Comparison of ENCODE assay signal across 17 cellular contexts in genomic region chr20:63361507-63362425, GRCh38. TPM values are rescaled to one million over a fixed set of nuclear protein-coding genes. Genes with fewer than 3 reads are reported as not detected.
DNase-seq lines count a peak whose midpoint lies in the region; ATAC-seq and TF ChIP-seq lines count a peak whose summit lies in the region.
"Had no signal": no experiment of that assay in that cellular context is flagged by ENCODE, and none has a peak within 500 bp of the region (broad histone marks: within the 10 kb centered on the region; RNA-seq: fewer than 3 reads in every experiment).

No MANE protein-coding gene starts in this region.

- ATAC-seq in activated CD8-positive, alpha-beta T cell treated with anti-CD3 and anti-CD28 coated beads for 36 hours: peak; percentile 60
- ATAC-seq in GM21367 (IDR thresholded peaks at IDR 0.05; ENCODE audit: unreplicated experiment): no peak
- no peak for ATAC-seq in HG03378 (IDR thresholded peaks at IDR 0.05; ENCODE audit: unreplicated experiment)
- ATAC-seq: K562 had no signal

- no peaks in the 10 kb centered on the region for H3K9me3 Mint-ChIP-seq in activated CD8-positive, alpha-beta T cell treated with anti-CD3 and anti-CD28 coated beads for 36 hours
- no peaks in the 10 kb centered on the region for H3K9me3 Mint-ChIP-seq in neural progenitor cell
- H3K9me3 Mint-ChIP-seq: activated naive CD4-positive, alpha-beta T cell treated with anti-CD3 and anti-CD28 coated beads, Interleukin-2, amount 10 ng/mL, durations not matched to agents 7 days and 5 days; CD8-positive, alpha-beta memory T cell had no signal

- H3K27ac ChIP-seq in neural progenitor cell: no peak overlapping the region
- H3K27ac ChIP-seq: SJSA1 had no signal

- H3K4me2 ChIP-seq in neural progenitor cell: peak overlapping the region; percentile 49

- H3K9me3 ChIP-seq in neural progenitor cell (ENCODE audit: low read depth): no peaks in the 10 kb centered on the region
- H3K9me3 ChIP-seq: A549, SJSA1 had no signal

- H3K4me3 ChIP-seq in neural progenitor cell: peak overlapping the region; percentile 11
- H3K4me3 ChIP-seq: K562, SJSA1 had no signal

- no peaks in the 10 kb centered on the region for H3K4me1 Mint-ChIP-seq in activated CD8-positive, alpha-beta T cell treated with anti-CD3 and anti-CD28 coated beads for 36 hours (ENCODE audit: low read depth)
- H3K4me1 Mint-ChIP-seq in neural progenitor cell: peaks cover 30% of the 10 kb centered on the region
- H3K4me1 Mint-ChIP-seq: activated naive CD4-positive, alpha-beta T cell treated with anti-CD3 and anti-CD28 coated beads, Interleukin-2, amount 10 ng/mL, durations not matched to agents 7 days and 5 days had no signal

- H3K27me3 Mint-ChIP-seq in activated CD8-positive, alpha-beta T cell treated with anti-CD3 and anti-CD28 coated beads for 36 hours: peaks cover 19% of the 10 kb centered on the region
- peaks cover 21% of the 10 kb centered on the region for H3K27me3 Mint-ChIP-seq in neural progenitor cell (ENCODE audit: insufficient read depth, low read depth)

- no peaks in the 10 kb centered on the region for H3K36me3 ChIP-seq in neural progenitor cell
- H3K36me3 ChIP-seq: SJSA1 had no signal

- peak; percentile 57 for DNase-seq in NCI-H146 (lab: John Stamatoyannopoulos, UW)
- no peak for DNase-seq in NCI-H146 treated with DMSO at 0.1 percent for 48 hours (lab: John Stamatoyannopoulos, UW; ENCODE audit: unreplicated experiment)
- peak; percentile 55 for DNase-seq in NAMALWA (ENCODE audit: low spot score)
- peak; percentile 30 for DNase-seq in activated CD8-positive, alpha-beta T cell treated with anti-CD3 and anti-CD28 coated beads for 36 hours
- DNase-seq in neural progenitor cell (ENCODE audit: low spot score): peak; percentile 60
- no peak for DNase-seq in NCI-H1694 treated with DMSO at 0.1 percent for 48 hours (lab: John Stamatoyannopoulos, UW)
- DNase-seq: activated naive CD4-positive, alpha-beta T cell treated with anti-CD3 and anti-CD28 coated beads, Interleukin-2, amount 10 ng/mL, durations not matched to agents 7 days and 5 days; CD8-positive, alpha-beta memory T cell; effector memory CD4-positive, alpha-beta T cell; NCI-H1694; stimulated activated CD4-positive, alpha-beta T cell treated with anti-CD3 and anti-CD28 coated beads, Interleukin-4, amount 100 ng/mL, for 4 hours had no signal

- no peak overlapping the region for H3K4me3 Mint-ChIP-seq in activated CD8-positive, alpha-beta T cell treated with anti-CD3 and anti-CD28 coated beads for 36 hours
- peak overlapping the region; percentile 55 for H3K4me3 Mint-ChIP-seq in neural progenitor cell
- H3K4me3 Mint-ChIP-seq: activated naive CD4-positive, alpha-beta T cell treated with anti-CD3 and anti-CD28 coated beads, Interleukin-2, amount 10 ng/mL, durations not matched to agents 7 days and 5 days; CD8-positive, alpha-beta memory T cell had no signal

- H3K27me3 ChIP-seq in neural progenitor cell: peaks cover 50% of the 10 kb centered on the region

- H3K27ac Mint-ChIP-seq in activated CD8-positive, alpha-beta T cell treated with anti-CD3 and anti-CD28 coated beads for 36 hours: no peak overlapping the region
- H3K27ac Mint-ChIP-seq in neural progenitor cell: no peak overlapping the region
- H3K27ac Mint-ChIP-seq: activated naive CD4-positive, alpha-beta T cell treated with anti-CD3 and anti-CD28 coated beads, Interleukin-2, amount 10 ng/mL, durations not matched to agents 7 days and 5 days had no signal

- peaks cover 21% of the 10 kb centered on the region for H3F3A ChIP-seq in neural progenitor cell (ENCODE audit: low read depth)

- CTCF ChIA-PET in activated CD8-positive, alpha-beta T cell treated with anti-CD3 and anti-CD28 coated beads for 36 hours (lab: Charles Lee): no interaction called here

- no peak for TF ChIP-seq CTCF in activated CD8-positive, alpha-beta T cell treated with anti-CD3 and anti-CD28 coated beads for 36 hours (IDR thresholded peaks at IDR 0.05)
- no peak for TF ChIP-seq CTCF in neural progenitor cell (IDR thresholded peaks at IDR 0.05)

- no peaks in the 10 kb centered on the region for H3K79me2 ChIP-seq in neural progenitor cell (ENCODE audit: low read depth)

- H3K9ac ChIP-seq in neural progenitor cell: no peak overlapping the region

- H3K36me3 Mint-ChIP-seq in activated CD8-positive, alpha-beta T cell treated with anti-CD3 and anti-CD28 coated beads for 36 hours (ENCODE audit: low read depth): no peaks in the 10 kb centered on the region
- peaks cover 2% of the 10 kb centered on the region for H3K36me3 Mint-ChIP-seq in neural progenitor cell
- H3K36me3 Mint-ChIP-seq: CD8-positive, alpha-beta memory T cell had no signal

- peaks cover 36% of the 10 kb centered on the region for H3K4me1 ChIP-seq in neural progenitor cell
- H3K4me1 ChIP-seq: SJSA1 had no signal

- H4K20me1 ChIP-seq in neural progenitor cell (ENCODE audit: low read depth): peaks cover 18% of the 10 kb centered on the region

- H2AFZ ChIP-seq in neural progenitor cell (replicated peaks): peak overlapping the region; percentile 71

- intact Hi-C loops in activated CD8-positive, alpha-beta T cell treated with anti-CD3 and anti-CD28 coated beads for 36 hours (cut with micrococcal nuclease): no loop called here

- POLR2A ChIA-PET in activated CD8-positive, alpha-beta T cell treated with anti-CD3 and anti-CD28 coated beads for 36 hours (lab: Charles Lee): no interaction called here

RNA-seq across cellular contexts. Expression of gene CHRNA4, which starts 0.6 kb away (rescaled TPM):
- total RNA-seq in activated CD8-positive, alpha-beta T cell treated with anti-CD3 and anti-CD28 coated beads for 36 hours: not detected
- total RNA-seq in neural progenitor cell (ENCODE audit: low replicate concordance): 0.68 TPM in 1 of 2 replicates, not detected in the other
- total RNA-seq: CD8-positive, alpha-beta memory T cell; K562; SJSA1; ureter had no signal

Comparison
In these comparisons a context has a peak if more than half of its experiments do, and no peak if none do; other contexts are left out.
1. DNase-seq: peak in NCI-H146 (single experiment), NAMALWA (single experiment), activated CD8-positive, alpha-beta T cell treated with anti-CD3 and anti-CD28 coated beads for 36 hours (single experiment) and neural progenitor cell (single experiment); none in NCI-H146 treated with DMSO at 0.1 percent for 48 hours (single experiment) and NCI-H1694 treated with DMSO at 0.1 percent for 48 hours (single experiment).